Comparison of ENCODE assay signal across 1 cellular context in the genomic region with DNA sequence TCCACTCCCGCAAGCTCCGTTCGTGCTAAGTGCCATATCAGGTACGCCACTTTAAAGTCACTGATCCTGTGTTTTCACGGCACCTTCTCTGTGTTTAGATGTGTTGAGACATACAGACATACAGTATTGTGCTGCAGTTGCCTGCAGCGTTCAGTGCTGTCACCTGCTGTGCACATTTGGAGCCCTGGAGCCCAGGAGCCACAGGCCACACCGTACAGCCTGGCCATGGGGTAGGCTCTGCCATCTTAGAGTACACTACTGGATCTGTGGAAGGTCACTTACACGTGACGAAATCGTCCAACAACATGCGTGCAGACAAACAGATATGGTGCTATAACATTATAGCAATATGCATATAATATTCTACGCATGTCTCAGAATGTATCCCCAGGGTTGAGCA.
TF ChIP-seq lines count a peak whose summit lies in the region.

No MANE protein-coding gene starts in this region.

TF ChIP-seq in HepG2, 621 proteins besides CTCF, POLR2A, EP300 and RAD21:
- TF ChIP-seq, protein P1, sequence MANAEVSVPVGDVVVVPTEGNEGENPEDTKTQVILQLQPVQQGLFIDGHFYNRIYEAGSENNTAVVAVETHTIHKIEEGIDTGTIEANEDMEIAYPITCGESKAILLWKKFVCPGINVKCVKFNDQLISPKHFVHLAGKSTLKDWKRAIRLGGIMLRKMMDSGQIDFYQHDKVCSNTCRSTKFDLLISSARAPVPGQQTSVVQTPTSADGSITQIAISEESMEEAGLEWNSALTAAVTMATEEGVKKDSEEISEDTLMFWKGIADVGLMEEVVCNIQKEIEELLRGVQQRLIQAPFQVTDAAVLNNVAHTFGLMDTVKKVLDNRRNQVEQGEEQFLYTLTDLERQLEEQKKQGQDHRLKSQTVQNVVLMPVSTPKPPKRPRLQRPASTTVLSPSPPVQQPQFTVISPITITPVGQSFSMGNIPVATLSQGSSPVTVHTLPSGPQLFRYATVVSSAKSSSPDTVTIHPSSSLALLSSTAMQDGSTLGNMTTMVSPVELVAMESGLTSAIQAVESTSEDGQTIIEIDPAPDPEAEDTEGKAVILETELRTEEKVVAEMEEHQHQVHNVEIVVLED (CRISPR knock-in tag; IDR thresholded peaks at IDR 0.05; ENCODE audit: borderline replicate concordance): no peak
- TF ChIP-seq MED8 (CRISPR knock-in tag; IDR thresholded peaks at IDR 0.05; ENCODE audit: insufficient replicate concordance): no peak
- TF ChIP-seq ZFP37 (CRISPR knock-in tag; IDR thresholded peaks at IDR 0.05; ENCODE audit: borderline replicate concordance): no peak
- TF ChIP-seq RXRA (CRISPR knock-in tag; IDR thresholded peaks at IDR 0.05): no peak
- no peak for TF ChIP-seq ZNF788 (CRISPR knock-in tag; IDR thresholded peaks at IDR 0.05; ENCODE audit: borderline replicate concordance)
- no peak for TF ChIP-seq HDAC2 (CRISPR knock-in tag; IDR thresholded peaks at IDR 0.05)
